1 cellular context compared by ENCODE assay signal in genomic region chr5:150323092-150323491, GRCh38.
TF ChIP-seq lines count a peak whose summit lies in the region.

No MANE protein-coding gene starts in this region.

TF ChIP-seq in IMR-90, 13 proteins besides CTCF, POLR2A, EP300 and RAD21:
- TF ChIP-seq CEBPB (IDR thresholded peaks at IDR 0.05; ENCODE audit: low read depth, low read length) (peak; percentile 99), MXI1 (IDR thresholded peaks at IDR 0.05; ENCODE audit: borderline replicate concordance, low read depth, low read length) (no peak)
